Comparison of ENCODE assay signal across 35 cellular contexts in the genomic region with DNA sequence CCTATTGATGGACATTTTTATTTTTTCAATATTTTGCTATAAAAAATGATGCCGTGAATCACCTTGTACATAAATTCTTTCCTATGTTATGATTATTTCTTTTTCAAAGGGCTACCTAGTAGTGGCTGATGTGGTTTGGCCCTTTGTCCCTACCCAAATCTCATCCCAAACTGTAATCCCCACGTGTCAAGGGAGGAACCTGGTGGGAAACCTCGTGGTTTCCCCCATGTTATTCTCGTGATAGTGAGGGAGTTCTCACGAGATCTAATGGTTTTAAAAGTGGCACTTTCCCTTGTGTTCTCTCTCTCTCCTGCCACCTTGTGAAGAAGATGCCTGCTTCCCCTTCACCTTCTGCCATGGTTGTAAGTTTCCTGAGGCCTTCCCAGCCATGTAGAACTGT.
"Had no signal": no experiment of that assay in that cellular context is flagged by ENCODE, and none has a peak within 500 bp of the region (broad histone marks: within the 10 kb centered on the region; RNA-seq: fewer than 3 reads in every experiment).

No MANE protein-coding gene starts in this region.

- H3K36me3 ChIP-seq: MG63 had no signal

- H3K27me3 ChIP-seq: MG63 had no signal

- H3K4me3 ChIP-seq: MG63 had no signal

- DNase-seq: Karpas-422, Kasumi-1, MG63, MM.1S, MV-4-11, NCI-H1048, NCI-H1092, NCI-H1092 treated with DMSO at 0.1 percent for 48 hours, NCI-H1105, NCI-H1105 treated with DMSO at 0.1 percent for 48 hours, NCI-H1417, NCI-H1417 treated with DMSO at 0.1 percent for 48 hours, NCI-H1436, NCI-H1436 treated with DMSO at 0.1 percent for 48 hours, NCI-H146, NCI-H1694, NCI-H1694 treated with DMSO at 0.1 percent for 48 hours, NCI-H187, NCI-H187 treated with DMSO at 0.1 percent for 48 hours, NCI-H1930, NCI-H2029, NCI-H2029 treated with DMSO at 0.1 percent for 48 hours, NCI-H2081, NCI-H2081 treated with DMSO at 0.1 percent for 48 hours, NCI-H2107, NCI-H2171, NCI-H2171 treated with DMSO at 0.1 percent for 48 hours, NCI-H2227 treated with DMSO at 0.1 percent for 48 hours, NCI-H226, NCI-H345, NCI-H446, NCI-H446 treated with DMSO at 0.1 percent for 48 hours, NCI-H510A, NCI-H510A treated with DMSO at 0.1 percent for 48 hours, NCI-H524 had no signal
